Comparison of ENCODE assay signal across 20 cellular contexts in genomic region chr20:39165099-39165498, GRCh38.
DNase-seq lines count a peak whose midpoint lies in the region; ATAC-seq and TF ChIP-seq lines count a peak whose summit lies in the region.
"Had no signal": no experiment of that assay in that cellular context is flagged by ENCODE, and none has a peak within 500 bp of the region (broad histone marks: within the 10 kb centered on the region; RNA-seq: fewer than 3 reads in every experiment).

No MANE protein-coding gene starts in this region.

- no peak overlapping the region for H3K4ac ChIP-seq in H9 (ENCODE audit: low read depth, low read length)

- H2AK5ac ChIP-seq in H9 (ENCODE audit: insufficient read length, low read length), result no peak overlapping the region

- H3K4me1 Mint-ChIP-seq in H9 (peaks cover 0 to 4% of the 10 kb centered on the region in 2 experiments; a peak in 1 of 4 replicates), osteocyte (ENCODE audit: unreplicated experiment) (no peaks in the 10 kb centered on the region)
- H3K4me1 Mint-ChIP-seq: B cell; CD4-positive, CD25-positive, alpha-beta regulatory T cell; CD8-positive, alpha-beta memory T cell; GM23338 had no signal

- H4K20me1 ChIP-seq in H9 (ENCODE audit: control insufficient read depth, insufficient read depth, insufficient read length), result no peaks in the 10 kb centered on the region
- H4K20me1 ChIP-seq: BLaER1 treated with 17β-estradiol and CSF1 and Interleukin-3, amounts not matched to agents 10 nM and 100 nM had no signal

- H3K79me1 ChIP-seq in H9 (ENCODE audit: insufficient read depth, low read depth, low read length, poor library complexity, severe bottlenecking), result no peaks in the 10 kb centered on the region

- no peak overlapping the region for H2BK20ac ChIP-seq in H9 (ENCODE audit: low read depth, low read length, poor library complexity, severe bottlenecking)

- no peak overlapping the region for H3K56ac ChIP-seq in H9 (ENCODE audit: insufficient read length, low read depth, low read length)

- no peak overlapping the region for H2BK15ac ChIP-seq in H9 (ENCODE audit: low read depth, low read length)

- intact Hi-C loops in heart left ventricle (cut with DNase I), result no loop called here

- no peaks in the 10 kb centered on the region for H3K27me3 ChIP-seq in cardiac muscle cell
- H3K27me3 ChIP-seq in heart left ventricle, result no peaks in the 10 kb centered on the region
- H3K27me3 ChIP-seq in H9 (ENCODE audit: insufficient read depth, low read length), result no peaks in the 10 kb centered on the region
- H3K27me3 ChIP-seq in skeletal muscle tissue (ENCODE audit: control insufficient read depth in 3 of 3, insufficient read depth in 3 of 3, low read length in 3 of 3), result no peaks in the 10 kb centered on the region
- H3K27me3 ChIP-seq: BLaER1 treated with 17β-estradiol and CSF1 and Interleukin-3, amounts not matched to agents 10 nM and 100 nM had no signal

- H3K14ac ChIP-seq in H9 (ENCODE audit: insufficient read depth, low read length), result peak overlapping the region; percentile 63; the same call in 1 of the 2 replicates

- H3K27ac Mint-ChIP-seq in H9, result peak overlapping the region in 1 of 3 experiments; percentile 45; a peak in 2 of 7 replicates
- no peak overlapping the region for H3K27ac Mint-ChIP-seq in osteocyte (ENCODE audit: unreplicated experiment)
- H3K27ac Mint-ChIP-seq: B cell; CD4-positive, CD25-positive, alpha-beta regulatory T cell; CD8-positive, alpha-beta memory T cell; GM23338; HFFc6 had no signal

- H3K4me3 Mint-ChIP-seq in H9, result no peak overlapping the region
- no peak overlapping the region for H3K4me3 Mint-ChIP-seq in osteocyte (ENCODE audit: unreplicated experiment)
- H3K4me3 Mint-ChIP-seq: B cell; CD4-positive, CD25-positive, alpha-beta regulatory T cell; CD8-positive, alpha-beta memory T cell; GM23338; HFFc6 had no signal

- H2BK120ac ChIP-seq in H9 (ENCODE audit: low read depth, low read length, poor library complexity, severe bottlenecking), result no peak overlapping the region

- ATAC-seq in heart left ventricle (no peak), GM21723 (IDR thresholded peaks at IDR 0.05; ENCODE audit: unreplicated experiment) (no peak), GM21786 (IDR thresholded peaks at IDR 0.05; ENCODE audit: unreplicated experiment) (no peak)
- ATAC-seq: GM23338, HCT116 had no signal

- H4K91ac ChIP-seq in H9 (ENCODE audit: insufficient read length, low read depth, low read length), result no peak overlapping the region

- TF ChIP-seq POLR2A in heart left ventricle (IDR thresholded peaks at IDR 0.05), result no peak

- no peak overlapping the region for H4K8ac ChIP-seq in H9 (replicated peaks; ENCODE audit: insufficient read length, low read depth, low read length)

- no peak overlapping the region for H2BK12ac ChIP-seq in H9 (ENCODE audit: insufficient read length, low read depth, low read length)

- H3K9me3 Mint-ChIP-seq in H9, result no peaks in the 10 kb centered on the region
- H3K9me3 Mint-ChIP-seq in osteocyte (ENCODE audit: unreplicated experiment), result no peaks in the 10 kb centered on the region
- H3K9me3 Mint-ChIP-seq: GM23338 had no signal

- H3K36me3 ChIP-seq in cardiac muscle cell, result no peaks in the 10 kb centered on the region
- H3K36me3 ChIP-seq in heart left ventricle, result no peaks in the 10 kb centered on the region
- no peaks in the 10 kb centered on the region for H3K36me3 ChIP-seq in skeletal muscle tissue (ENCODE audit: control insufficient read depth in 3 of 3, insufficient read depth in 3 of 3, low read length in 3 of 3)
- H3K36me3 ChIP-seq: BLaER1 treated with 17β-estradiol and CSF1 and Interleukin-3, amounts not matched to agents 10 nM and 100 nM had no signal

- H3K4me1 ChIP-seq in cardiac muscle cell (ENCODE audit: low read depth) (no peaks in the 10 kb centered on the region), heart left ventricle (peaks cover 0 to 10% (median 0%) of the 10 kb centered on the region in 12 donors), H9 (ENCODE audit: insufficient read depth, low read length) (no peaks in the 10 kb centered on the region), skeletal muscle tissue (ENCODE audit: control insufficient read depth in 3 of 3, insufficient read depth in 3 of 3, low read length in 3 of 3) (no peaks in the 10 kb centered on the region)
- H3K4me1 ChIP-seq: BLaER1 treated with 17β-estradiol and CSF1 and Interleukin-3, amounts not matched to agents 10 nM and 100 nM had no signal

- H3K36me3 Mint-ChIP-seq in H9 (ENCODE audit: insufficient read depth in 1 of 3, low read depth in 3 of 3), result no peaks in the 10 kb centered on the region
- no peaks in the 10 kb centered on the region for H3K36me3 Mint-ChIP-seq in osteocyte (ENCODE audit: unreplicated experiment)
- H3K36me3 Mint-ChIP-seq: CD4-positive, CD25-positive, alpha-beta regulatory T cell had no signal

- DNase-seq in cardiac muscle cell (ENCODE audit: low read depth in 1 of 2, low spot score in 1 of 2) (no peak), heart left ventricle (no peak), H9 (no peak), osteocyte (ENCODE audit: extremely low spot score, unreplicated experiment) (peak; percentile 76)
- DNase-seq: CD4-positive, CD25-positive, alpha-beta regulatory T cell; CD8-positive, alpha-beta memory T cell; COR-L47; DMS 273 treated with DMSO at 0.1 percent for 48 hours; DMS53; DND-41; EL; HFFc6; IMR-90 had no signal

- TF ChIP-seq CTCF in cardiac muscle cell (IDR thresholded peaks at IDR 0.05; ENCODE audit: low read depth, low read length), result no peak
- TF ChIP-seq CTCF in heart left ventricle (IDR thresholded peaks at IDR 0.05), result no peak
- TF ChIP-seq CTCF in H9 (conservative IDR thresholded peaks at IDR 0.05), result no peak
- TF ChIP-seq CTCF in osteocyte (IDR thresholded peaks at IDR 0.05), result no peak

- no peak overlapping the region for H3K4me2 ChIP-seq in H9 (ENCODE audit: insufficient read depth, insufficient read length, low read length)
- H3K4me2 ChIP-seq: BLaER1 treated with 17β-estradiol and CSF1 and Interleukin-3, amounts not matched to agents 10 nM and 100 nM; GM23338 had no signal

- H3K9me3 ChIP-seq in cardiac muscle cell (ENCODE audit: low read depth) (no peaks in the 10 kb centered on the region), heart left ventricle (no peaks in the 10 kb centered on the region), H9 (ENCODE audit: control insufficient read depth, low read depth, low read length) (no peaks in the 10 kb centered on the region), skeletal muscle tissue (ENCODE audit: control insufficient read depth in 3 of 3, low read length in 3 of 3) (no peaks in the 10 kb centered on the region)

- H3K27ac ChIP-seq in cardiac muscle cell, result peak overlapping the region; percentile 18
- H3K27ac ChIP-seq in heart left ventricle, result peak overlapping the region in 3 of 12 donors; percentile 21 to 62 (median 56)
- H3K27ac ChIP-seq in H9 (ENCODE audit: insufficient read length, low read depth, low read length), result no peak overlapping the region
- peak overlapping the region; percentile 25 for H3K27ac ChIP-seq in skeletal muscle tissue (ENCODE audit: low read depth, low read length)
- H3K27ac ChIP-seq: BLaER1 treated with 17β-estradiol and CSF1 and Interleukin-3, amounts not matched to agents 10 nM and 100 nM had no signal

- no peaks in the 10 kb centered on the region for H3K23me2 ChIP-seq in H9 (ENCODE audit: insufficient read length, low read depth, low read length, poor library complexity, severe bottlenecking)

- no peaks in the 10 kb centered on the region for H3K79me2 ChIP-seq in H9 (ENCODE audit: insufficient read depth, low read length)

- H3K9ac ChIP-seq in H9 (ENCODE audit: extremely low read depth, insufficient read length, low read length), result no peak overlapping the region
- H3K9ac ChIP-seq in skeletal muscle tissue (ENCODE audit: low read depth in 1 of 3, low read length in 3 of 3), result no peak overlapping the region
- H3K9ac ChIP-seq: BLaER1 treated with 17β-estradiol and CSF1 and Interleukin-3, amounts not matched to agents 10 nM and 100 nM had no signal

- H4K5ac ChIP-seq in H9 (ENCODE audit: insufficient read length, low read depth, low read length), result no peak overlapping the region

- WGBS in heart left ventricle, 4 donors, result 72 to 83% (median 77%) methylated on average over 5 to 6 of the region's 6 CpGs
- no CpG with 5 or more reads among the region's 6 CpGs for WGBS in H9 (ENCODE audit: extremely low coverage, insufficient read length, low lambda C conversion rate)

- H2BK5ac ChIP-seq in H9 (ENCODE audit: insufficient read length, low read length), result no peak overlapping the region

- H3K23ac ChIP-seq in H9 (ENCODE audit: insufficient read length, low read depth, low read length), result no peak overlapping the region

- H3K27me3 Mint-ChIP-seq in H9 (ENCODE audit: low read depth), result peaks cover 6% of the 10 kb centered on the region
- peaks cover 7% of the 10 kb centered on the region for H3K27me3 Mint-ChIP-seq in osteocyte (ENCODE audit: unreplicated experiment)

- H3T11ph ChIP-seq in H9 (ENCODE audit: low read length), result no peak overlapping the region

- no peak overlapping the region for H3K18ac ChIP-seq in H9 (ENCODE audit: insufficient read length, low read depth, low read length)

- H3K4me3 ChIP-seq in cardiac muscle cell (no peak overlapping the region), heart left ventricle (no peak overlapping the region), skeletal muscle tissue (ENCODE audit: low read length in 3 of 3) (no peak overlapping the region)
- H3K4me3 ChIP-seq: BLaER1 treated with 17β-estradiol and CSF1 and Interleukin-3, amounts not matched to agents 10 nM and 100 nM; GM23338 had no signal

- no peak overlapping the region for H2AFZ ChIP-seq in H9 (ENCODE audit: low read length)
- H2AFZ ChIP-seq: GM23338 had no signal
